In genomic region chr12:72729451-72730010, GRCh38 we compare ENCODE assay signal across 24 cellular contexts.
"Had no signal": no experiment of that assay in that cellular context is flagged by ENCODE, and none has a peak within 500 bp of the region (broad histone marks: within the 10 kb centered on the region; RNA-seq: fewer than 3 reads in every experiment).

No MANE protein-coding gene starts in this region.

- H3K9me3 ChIP-seq: stomach, suprapubic skin, testis, thoracic aorta, thyroid gland, tibial artery, tibial nerve, transverse colon, upper lobe of left lung, upper lobe of right lung, uterus, vagina had no signal

- H3K36me3 ChIP-seq: stomach, suprapubic skin, thoracic aorta, thyroid gland, tibial artery, tibial nerve, transverse colon, upper lobe of left lung, upper lobe of right lung, uterus, vagina had no signal

- H3K4me1 ChIP-seq: stomach, suprapubic skin, testis, thyroid gland, tibial artery, tibial nerve, transverse colon, upper lobe of left lung, upper lobe of right lung, uterus, vagina had no signal

- DNase-seq: stimulated activated CD4-positive, alpha-beta T cell treated with anti-CD3 and anti-CD28 coated beads, Interleukin-2, amount 100 ng/mL, for 48 hours; stimulated activated CD4-positive, alpha-beta T cell treated with anti-CD3 and anti-CD28 coated beads, Interleukin-4, amount 100 ng/mL, for 1 hour; stimulated activated CD4-positive, alpha-beta T cell treated with anti-CD3 and anti-CD28 coated beads, Interleukin-4, amount 100 ng/mL, for 24 hours; stimulated activated CD4-positive, alpha-beta T cell treated with anti-CD3 and anti-CD28 coated beads, Interleukin-4, amount 100 ng/mL, for 4 hours; stimulated activated CD8-positive, alpha-beta memory T cell treated with anti-CD3 and anti-CD28 coated beads, Interleukin-4, amount 100 ng/mL, for 48 hours; stimulated activated naive B cell treated with anti-CD40 and anti-IgM and Interleukin-4, amounts not matched to agents 10 μg/mL and 1 μg/mL and 100 μg/mL, for 72 hours; stimulated activated naive CD4-positive, alpha-beta T cell; stimulated activated naive CD4-positive, alpha-beta T cell treated with Interleukin-2 at 50 U/mL for 16 hours; stimulated activated naive CD8-positive, alpha-beta T cell treated with anti-CD3 and anti-CD28 coated beads, Interleukin-15, amount 100 ng/mL, for 72 hours; stimulated activated naive CD8-positive, alpha-beta T cell treated with anti-CD3 and anti-CD28 coated beads, Interleukin-15, Interleukin-2, amounts not matched to agents 100 U/mL and 50 U/mL, for 24 hours; stomach; substantia nigra; testis; thyroid gland; tibial artery; transverse colon; trophoblast cell; upper lobe of left lung; upper lobe of right lung; uterus had no signal

- H3K4me3 ChIP-seq: stomach, suprapubic skin, testis, thoracic aorta, thyroid gland, tibial artery, tibial nerve, transverse colon, upper lobe of left lung, upper lobe of right lung, uterus, vagina had no signal

- H3K27me3 ChIP-seq: stomach, suprapubic skin, testis, thyroid gland, tibial artery, tibial nerve, transverse colon, upper lobe of left lung, upper lobe of right lung, uterus, vagina had no signal
